In the genomic region with DNA sequence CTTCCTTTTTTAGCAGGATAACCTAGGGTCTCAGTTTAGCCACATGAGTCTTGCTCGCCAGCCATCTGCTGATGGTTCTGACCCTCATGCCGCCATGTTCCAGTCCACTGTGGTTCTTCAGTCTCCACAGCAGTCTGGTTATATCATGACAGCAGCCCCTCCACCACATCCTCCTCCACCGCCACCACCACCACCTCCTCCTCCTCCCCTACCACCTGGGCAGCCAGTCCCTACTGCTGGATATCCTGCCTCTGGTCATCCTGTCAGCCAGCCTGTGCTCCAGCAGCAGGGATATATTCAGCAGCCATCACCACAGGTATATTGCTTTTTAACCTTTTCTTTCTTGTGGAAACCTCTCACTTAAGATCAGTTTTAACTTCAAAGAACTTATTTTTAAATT, we compare ENCODE assay signal across 24 cellular contexts.
A peak's percentile ranks its signal among the peaks of the same experiment; 100 is the strongest.
DNase-seq lines count a peak whose midpoint lies in the region; ATAC-seq, FAIRE-seq and TF ChIP-seq lines count a peak whose summit lies in the region.
"Had no signal": no experiment of that assay in that cellular context is flagged by ENCODE, and none has a peak within 500 bp of the region (broad histone marks: within the 10 kb centered on the region; RNA-seq: fewer than 3 reads in every experiment).

No MANE protein-coding gene starts in this region.

- H3K27ac ChIP-seq in DND-41 (ENCODE audit: low read length) = no peak overlapping the region
- no peak overlapping the region for H3K27ac ChIP-seq in neuronal stem cell (replicated peaks; ENCODE audit: low read length)
- H3K27ac ChIP-seq: SJSA1 had no signal

- H3K14ac ChIP-seq in neuronal stem cell (ENCODE audit: low read length) = peak overlapping the region; percentile 56

- peaks cover 34% of the 10 kb centered on the region for H3K36me3 Mint-ChIP-seq in activated naive CD8-positive, alpha-beta T cell

- peaks cover 18% of the 10 kb centered on the region for H3K4me1 Mint-ChIP-seq in activated naive CD8-positive, alpha-beta T cell (ENCODE audit: low read depth)
- H3K4me1 Mint-ChIP-seq: CD4-positive, alpha-beta memory T cell; GM23338 had no signal

- no peaks in the 10 kb centered on the region for H3K79me2 ChIP-seq in DND-41 (ENCODE audit: insufficient read depth, low read length)

- H2BK15ac ChIP-seq in neuronal stem cell (ENCODE audit: low read length) = no peak overlapping the region

- H3K4me3 ChIP-seq in DND-41 (ENCODE audit: low read depth in 1 of 2, low read length in 2 of 2) = no peak overlapping the region
- H3K4me3 ChIP-seq in H7 (ENCODE audit: insufficient read depth, low read depth, low read length) = no peak overlapping the region
- H3K4me3 ChIP-seq in neuronal stem cell (ENCODE audit: low read length in 2 of 2) = no peak overlapping the region
- H3K4me3 ChIP-seq: GM23338, SJSA1 had no signal

- no CpG with 5 or more reads among the region's 3 CpGs for WGBS in neuronal stem cell (ENCODE audit: extremely low coverage in 2 of 2, insufficient read length in 2 of 2, insufficient replicate concordance in 1 of 2), 2 donors

- no peak overlapping the region for H4K8ac ChIP-seq in neuronal stem cell (ENCODE audit: low read depth, low read length)

- no peaks in the 10 kb centered on the region for H3K9me3 Mint-ChIP-seq in activated naive CD8-positive, alpha-beta T cell (ENCODE audit: low read depth)
- H3K9me3 Mint-ChIP-seq: CD4-positive, alpha-beta memory T cell; GM23338 had no signal

- H3K18ac ChIP-seq in neuronal stem cell (ENCODE audit: low read length) = no peak overlapping the region

- no peaks in the 10 kb centered on the region for H3K9me3 ChIP-seq in DND-41 (ENCODE audit: insufficient read depth, low read length, severe bottlenecking)
- H3K9me3 ChIP-seq in neuronal stem cell (replicated peaks in 1 of 2; ENCODE audit: control insufficient read depth in 2 of 2, insufficient read depth in 1 of 2, low read depth in 1 of 2, low read length in 2 of 2) = no peaks in the 10 kb centered on the region
- H3K9me3 ChIP-seq: Caco-2, SJSA1 had no signal

- no peak overlapping the region for H3K4me3 Mint-ChIP-seq in activated naive CD8-positive, alpha-beta T cell
- H3K4me3 Mint-ChIP-seq: CD4-positive, alpha-beta memory T cell; GM23338 had no signal

- peak overlapping the region; percentile 65 for H3K23ac ChIP-seq in neuronal stem cell (ENCODE audit: low read depth, low read length, poor library complexity)

- no peaks in the 10 kb centered on the region for H3K4me1 ChIP-seq in DND-41 (ENCODE audit: insufficient read depth, low read length)
- no peaks in the 10 kb centered on the region for H3K4me1 ChIP-seq in neuronal stem cell (ENCODE audit: control insufficient read depth in 2 of 2, insufficient read depth in 1 of 2, low read depth in 1 of 2, low read length in 2 of 2)
- H3K4me1 ChIP-seq: SJSA1 had no signal

- H2AK5ac ChIP-seq in neuronal stem cell (ENCODE audit: low read depth, low read length) = no peak overlapping the region

- H3K4ac ChIP-seq in neuronal stem cell (ENCODE audit: low read length) = no peak overlapping the region

- H3K36me3 ChIP-seq in DND-41 (ENCODE audit: insufficient read depth, low read length) (peaks cover 38% of the 10 kb centered on the region), H7 (replicated peaks; ENCODE audit: control insufficient read depth, insufficient read depth, low read length) (peaks cover 1% of the 10 kb centered on the region; the same call in 1 of the 2 replicates), neuronal stem cell (replicated peaks in 1 of 2; ENCODE audit: control insufficient read depth in 2 of 2, insufficient read depth in 2 of 2, low read length in 2 of 2) (peaks cover 9 to 84% of the 10 kb centered on the region in 2 donors)

- no peaks in the 10 kb centered on the region for H3K27me3 Mint-ChIP-seq in activated naive CD8-positive, alpha-beta T cell
- H3K27me3 Mint-ChIP-seq: CD4-positive, alpha-beta memory T cell had no signal

- H2BK120ac ChIP-seq in neuronal stem cell (ENCODE audit: low read depth, low read length) = no peak overlapping the region

- DNase-seq in DND-41 (no peak), H7 (peak; percentile 6), neuronal stem cell (ENCODE audit: low spot score) (no peak), NCI-H1694 treated with DMSO at 0.1 percent for 48 hours (lab: John Stamatoyannopoulos, UW) (no peak), D721Med (ENCODE audit: insufficient read length, low spot score) (no peak)
- DNase-seq: C1 segment of cervical spinal cord; Caco-2; CD4-positive, alpha-beta memory T cell; DMS 273 treated with DMSO at 0.1 percent for 48 hours; DMS79 treated with DMSO at 0.1 percent for 48 hours; Karpas-422; MV-4-11; NCI-H1105 treated with DMSO at 0.1 percent for 48 hours; NCI-H146; NCI-H2029; NCI-H446 treated with DMSO at 0.1 percent for 48 hours; NCI-H526 treated with DMSO at 0.1 percent for 48 hours; Right ventricle myocardium superior; RPMI8226 had no signal

- no peak overlapping the region for H4K91ac ChIP-seq in neuronal stem cell (ENCODE audit: low read depth, low read length, poor library complexity)

- H3K9ac ChIP-seq in DND-41 (ENCODE audit: low read depth, low read length) = no peak overlapping the region
- H3K9ac ChIP-seq in neuronal stem cell (ENCODE audit: low read depth, low read length, poor library complexity) = no peak overlapping the region

- H2BK5ac ChIP-seq in neuronal stem cell (ENCODE audit: low read length) = no peak overlapping the region

- no peak for TF ChIP-seq CTCF in DND-41 (IDR thresholded peaks at IDR 0.05; ENCODE audit: borderline replicate concordance, extremely low read depth, low read length, poor library complexity, severe bottlenecking)
- no peak for TF ChIP-seq CTCF in D721Med (IDR thresholded peaks at IDR 0.05; ENCODE audit: insufficient read depth, missing control alignments)

- no peak overlapping the region for H3K4me2 ChIP-seq in DND-41 (ENCODE audit: insufficient read depth, low read length)
- H3K4me2 ChIP-seq in neuronal stem cell (ENCODE audit: insufficient read depth, low read length, poor library complexity, severe bottlenecking) = no peak overlapping the region
- H3K4me2 ChIP-seq: GM23338 had no signal

- H3K27me3 ChIP-seq in DND-41 (ENCODE audit: insufficient read depth, low read length, poor library complexity) (no peaks in the 10 kb centered on the region), H7 (ENCODE audit: control insufficient read depth, insufficient read depth, low read length) (no peaks in the 10 kb centered on the region), neuronal stem cell (ENCODE audit: control insufficient read depth in 3 of 3, insufficient read depth in 3 of 3, low read depth in 1 of 3, low read length in 3 of 3) (no peaks in the 10 kb centered on the region)
- H3K27me3 ChIP-seq: SJSA1 had no signal

- H2AFZ ChIP-seq in DND-41 (ENCODE audit: low read depth, low read length) = no peak overlapping the region
- no peak overlapping the region for H2AFZ ChIP-seq in neuronal stem cell (ENCODE audit: low read length)
- H2AFZ ChIP-seq: GM23338 had no signal

- ATAC-seq in DND-41 (ENCODE audit: insufficient read depth, low read depth) (peak; percentile 63; the same call in 2 of the 3 replicates), HG02852 (IDR thresholded peaks at IDR 0.05; ENCODE audit: unreplicated experiment) (no peak)
- ATAC-seq: GM23338, HCT116 had no signal

- no peaks in the 10 kb centered on the region for H3K79me1 ChIP-seq in neuronal stem cell (ENCODE audit: low read depth, low read length)

- no peak overlapping the region for H2BK12ac ChIP-seq in neuronal stem cell (ENCODE audit: low read length)

- peak overlapping the region; percentile 64 for H3K27ac Mint-ChIP-seq in activated naive CD8-positive, alpha-beta T cell
- H3K27ac Mint-ChIP-seq: GM23338 had no signal

- FAIRE-seq in D721Med (lab: Jason Lieb, UNC) = no peak

- no peaks in the 10 kb centered on the region for H4K20me1 ChIP-seq in DND-41 (ENCODE audit: insufficient read depth, low read length)
